Comparison of ENCODE assay signal across 20 cellular contexts in genomic region chr11:68177877-68178276, GRCh38. TPM values are rescaled to one million over a fixed set of nuclear protein-coding genes. Genes with fewer than 3 reads are reported as not detected.
DNase-seq lines count a peak whose midpoint lies in the region; ATAC-seq, FAIRE-seq and TF ChIP-seq lines count a peak whose summit lies in the region.
"Had no signal": no experiment of that assay in that cellular context is flagged by ENCODE, and none has a peak within 500 bp of the region (broad histone marks: within the 10 kb centered on the region; RNA-seq: fewer than 3 reads in every experiment).

No MANE protein-coding gene starts in this region.

- CTCF ChIA-PET in CD4-positive, alpha-beta memory T cell (lab: Charles Lee; ENCODE audit: partially characterized antibody): interaction anchor here (1.1 to 1.6 kb wide), 2 partner anchors 10 to 14 kb away, joined by 3 to 5 read pairs; no protein-coding TSS in a partner anchor
- CTCF ChIA-PET in K562 (lab: Yijun Ruan, JAX; ENCODE audit: low intra/inter-chr PET ratio): no interaction called here

- BruUV-seq in K562 (replicated peaks; lab: Mats Ljungman, UMichigan): no TSS peak

- no peaks in the 10 kb centered on the region for H3K27me3 Mint-ChIP-seq in CD4-positive, alpha-beta memory T cell

- no peaks in the 10 kb centered on the region for H3K9me3 Mint-ChIP-seq in CD4-positive, alpha-beta memory T cell
- H3K9me3 Mint-ChIP-seq in stimulated activated effector memory CD8-positive, alpha-beta T cell treated with anti-CD3 and anti-CD28 coated beads, Interleukin-12 subunit alpha, Interleukin-12 subunit beta, amount 100 ng/mL, for 72 hours: no peaks in the 10 kb centered on the region
- H3K9me3 Mint-ChIP-seq: CD8-positive, alpha-beta T cell; HFFc6 had no signal

- TF ChIP-seq RAD21 in K562 (CRISPR knock-in tag; conservative IDR thresholded peaks at IDR 0.05 in 1 of 2, IDR thresholded peaks at IDR 0.05 in 1 of 2): no peak

- FAIRE-seq in GM12892 (lab: Jason Lieb, UNC): peak; percentile 54
- no peak for FAIRE-seq in K562 (lab: Jason Lieb, UNC)
- FAIRE-seq: G401.6, GM12878, GM18507, H54 had no signal

- H3K4me2 ChIP-seq in K562 (ENCODE audit: insufficient read depth, low read length): no peak overlapping the region

- TF ChIP-seq EP300 in K562 (IDR thresholded peaks at IDR 0.05; ENCODE audit: low read length): no peak

- no peak overlapping the region for H3K4me3 ChIP-seq in CD4-positive, alpha-beta memory T cell (ENCODE audit: low read length in 2 of 2)
- no peak overlapping the region for H3K4me3 ChIP-seq in K562
- H3K4me3 ChIP-seq: GM12878, HAP-1 had no signal

- DNase-seq in CD4-positive, alpha-beta memory T cell: no peak
- DNase-seq in GM12892 (ENCODE audit: insufficient read length) (no peak), K562 (ENCODE audit: extremely low read depth in 1 of 4, low spot score in 3 of 4) (no peak), foreskin melanocyte (no peak), NCI-H128 (lab: John Stamatoyannopoulos, UW; ENCODE audit: unreplicated experiment) (no peak)
- no peak for DNase-seq in stimulated activated effector memory CD8-positive, alpha-beta T cell treated with anti-CD3 and anti-CD28 coated beads, Interleukin-12 subunit alpha, Interleukin-12 subunit beta, amount 100 ng/mL, for 72 hours (ENCODE audit: low spot score in 2 of 2)
- DNase-seq: C1 segment of cervical spinal cord; Caco-2; CD8-positive, alpha-beta T cell; DMS153; DND-41; GOT3; HFFc6 had no signal

- no peaks in the 10 kb centered on the region for H3K4me1 Mint-ChIP-seq in CD4-positive, alpha-beta memory T cell
- no peaks in the 10 kb centered on the region for H3K4me1 Mint-ChIP-seq in stimulated activated effector memory CD8-positive, alpha-beta T cell treated with anti-CD3 and anti-CD28 coated beads, Interleukin-12 subunit alpha, Interleukin-12 subunit beta, amount 100 ng/mL, for 72 hours

- peaks cover 15 to 66% of the 10 kb centered on the region in 2 donors for H3K36me3 Mint-ChIP-seq in CD4-positive, alpha-beta memory T cell
- H3K36me3 Mint-ChIP-seq in stimulated activated effector memory CD8-positive, alpha-beta T cell treated with anti-CD3 and anti-CD28 coated beads, Interleukin-12 subunit alpha, Interleukin-12 subunit beta, amount 100 ng/mL, for 72 hours: peaks cover 73% of the 10 kb centered on the region

- WGBS in K562 (ENCODE audit: insufficient coverage, low coverage, missing lambda C conversion rate): 11% methylated on average over 5 of the region's 5 CpGs

- no peaks in the 10 kb centered on the region for H3K4me1 ChIP-seq in CD4-positive, alpha-beta memory T cell (ENCODE audit: insufficient read depth, low read length)
- no peaks in the 10 kb centered on the region for H3K4me1 ChIP-seq in K562 (replicated peaks in 1 of 2; ENCODE audit: control insufficient read depth in 2 of 2, insufficient read depth in 2 of 2, low read length in 2 of 2)
- H3K4me1 ChIP-seq: HAP-1 had no signal

- no peak overlapping the region for H3K4me3 Mint-ChIP-seq in CD4-positive, alpha-beta memory T cell
- H3K4me3 Mint-ChIP-seq in stimulated activated effector memory CD8-positive, alpha-beta T cell treated with anti-CD3 and anti-CD28 coated beads, Interleukin-12 subunit alpha, Interleukin-12 subunit beta, amount 100 ng/mL, for 72 hours: no peak overlapping the region
- H3K4me3 Mint-ChIP-seq: CD8-positive, alpha-beta T cell; HFFc6 had no signal

- intact Hi-C loops in CD4-positive, alpha-beta memory T cell (cut with micrococcal nuclease): no loop called here
- intact Hi-C loops in K562 (cut with micrococcal nuclease): no loop called here

- no peaks in the 10 kb centered on the region for H4K20me1 ChIP-seq in K562 (replicated peaks; ENCODE audit: control insufficient read depth, insufficient read depth, low read length)

- peak overlapping the region in 4 of 7 donors; percentile 8 to 46 (median 13) for H3K27ac Mint-ChIP-seq in CD4-positive, alpha-beta memory T cell
- peak overlapping the region; percentile 56 for H3K27ac Mint-ChIP-seq in stimulated activated effector memory CD8-positive, alpha-beta T cell treated with anti-CD3 and anti-CD28 coated beads, Interleukin-12 subunit alpha, Interleukin-12 subunit beta, amount 100 ng/mL, for 72 hours
- H3K27ac Mint-ChIP-seq: HFFc6 had no signal

- POLR2A ChIA-PET in CD4-positive, alpha-beta memory T cell (lab: Charles Lee; ENCODE audit: partially characterized antibody): no interaction called here
- POLR2A ChIA-PET in K562 (lab: Yijun Ruan, JAX): interaction anchor here (0.7 to 2.1 kb wide), 3 partner anchors 9 to 350 kb away, joined by 3 to 6 read pairs (median 3); no protein-coding TSS in a partner anchor

- no peaks in the 10 kb centered on the region for H3K9me1 ChIP-seq in K562 (ENCODE audit: control insufficient read depth, insufficient read depth, low read length)

- no peak for ATAC-seq in K562
- ATAC-seq in stimulated activated effector memory CD8-positive, alpha-beta T cell treated with anti-CD3 and anti-CD28 coated beads, Interleukin-12 subunit alpha, Interleukin-12 subunit beta, amount 100 ng/mL, for 72 hours: no peak
- no peak for ATAC-seq in HG02852 (IDR thresholded peaks at IDR 0.05; ENCODE audit: unreplicated experiment)
- no peak for ATAC-seq in HG02973 (IDR thresholded peaks at IDR 0.05; ENCODE audit: unreplicated experiment)
- ATAC-seq: CD8-positive, alpha-beta T cell; GM12878 had no signal

- no peaks in the 10 kb centered on the region for H3K79me2 ChIP-seq in K562 (ENCODE audit: control insufficient read depth, insufficient read depth, low read length)

- H3K36me3 ChIP-seq in CD4-positive, alpha-beta memory T cell (ENCODE audit: insufficient read depth, low read length): peaks cover 29% of the 10 kb centered on the region
- H3K36me3 ChIP-seq in K562 (ENCODE audit: control insufficient read depth, insufficient read depth, low read length): peaks cover 42% of the 10 kb centered on the region

- TF ChIP-seq POLR2A in GM12892 (IDR thresholded peaks at IDR 0.05; ENCODE audit: low read depth, low read length): no peak
- no peak for TF ChIP-seq POLR2A in K562 (conservative IDR thresholded peaks at IDR 0.05)

- H3K9me3 ChIP-seq in CD4-positive, alpha-beta memory T cell (ENCODE audit: control insufficient read depth in 1 of 2, low read length in 2 of 2): no peaks in the 10 kb centered on the region
- H3K9me3 ChIP-seq in K562 (replicated peaks; ENCODE audit: control insufficient read depth, insufficient read depth, low read depth, low read length): no peaks in the 10 kb centered on the region
- H3K9me3 ChIP-seq: Caco-2, HAP-1 had no signal

- H3K27ac ChIP-seq in CD4-positive, alpha-beta memory T cell (ENCODE audit: low read depth, low read length): no peak overlapping the region
- H3K27ac ChIP-seq in K562 (ENCODE audit: extremely low read depth, low read depth, low read length): no peak overlapping the region

- H3K9ac ChIP-seq in K562 (ENCODE audit: insufficient read depth in 1 of 2, low read depth in 2 of 2, low read length in 2 of 2): no peak overlapping the region

- H2AFZ ChIP-seq in K562 (ENCODE audit: low read depth, low read length): no peak overlapping the region

- in situ Hi-C loops in K562 (cut with MboI): no loop called here

- no peak for TF ChIP-seq CTCF in K562 (IDR thresholded peaks at IDR 0.05 in 2 of 3, conservative IDR thresholded peaks at IDR 0.05 in 1 of 3; ENCODE audit: insufficient read depth in 2 of 3, low read depth in 1 of 3, low read length in 3 of 3)

- H3K27me3 ChIP-seq in CD4-positive, alpha-beta memory T cell (ENCODE audit: insufficient read depth, low read length): no peaks in the 10 kb centered on the region
- H3K27me3 ChIP-seq in K562 (ENCODE audit: control insufficient read depth in 2 of 2, insufficient read depth in 2 of 2, low read length in 2 of 2): no peaks in the 10 kb centered on the region

RNA-seq across cellular contexts. Expression of gene KMT5B, which starts 35.2 kb away (rescaled TPM):
- 10 to 100 TPM; 60.5 to 61.7 TPM for total RNA-seq in CD4-positive, alpha-beta memory T cell
- polyA plus RNA-seq in CD4-positive, alpha-beta memory T cell: 10 to 100 TPM; 27.9 to 45.6 TPM
- 19.3 TPM for polyA plus RNA-seq in GM12892 (2012; ENCODE audit: missing spikeins)
- 25.4 and 66.1 TPM in 2 replicates for total RNA-seq in K562 (2011; cell fraction: chromatin; rRNA removed; ENCODE audit: low replicate concordance)
- total RNA-seq in K562 (2011; cell fraction: nucleolus; rRNA removed): 10.5 and 14.7 TPM in 2 replicates
- 19.0 and 28.4 TPM in 2 replicates for total RNA-seq in K562 (2011; cell fraction: nucleoplasm; rRNA removed)
- total RNA-seq in K562 (2014; rRNA removed) (15.5 and 20.8 TPM in 2 replicates), K562 (2014; rRNA removed; fragmentation: Illumina TruSeq; extraction: Trizol) (24.6 and 29.4 TPM in 2 replicates), K562 (2015; rRNA removed; fragmentation: Illumina TruSeq; extraction: Trizol) (21.3 and 22.0 TPM in 2 replicates), K562 (2021) (22.7 and 24.7 TPM in 2 replicates)
- polyA plus RNA-seq in K562 (2011; rRNA removed) (18.9 and 20.9 TPM in 2 replicates), K562 (2014; fragmentation: Illumina TruSeq; extraction: Trizol) (27.3 and 29.2 TPM in 2 replicates), K562 (2014; fragmentation: Nextera tagmentation; extraction: Ambion mirVana) (1 to 10 TPM; 7.3 to 7.4 TPM), K562 (2014; rRNA removed) (16.3 and 20.4 TPM in 2 replicates)
- 4.5 and 9.3 TPM in 2 replicates for polyA plus RNA-seq in K562 (2011; cell fraction: cytosol; rRNA removed)
- polyA plus RNA-seq in K562 (2011; cell fraction: nucleus; rRNA removed): 13.0 and 16.5 TPM in 2 replicates
- 18.2 and 21.9 TPM in 2 replicates for polyA plus RNA-seq in K562 (2012)
- 31.7 and 36.9 TPM in 2 replicates for polyA minus RNA-seq in K562 (2011; rRNA and poly(A)+ RNA removed)
- 9.8 and 10.7 TPM in 2 replicates for polyA minus RNA-seq in K562 (2011; cell fraction: cytosol; rRNA and poly(A)+ RNA removed)
- 10.1 and 14.9 TPM in 2 replicates for polyA minus RNA-seq in K562 (2011; cell fraction: nucleus; rRNA and poly(A)+ RNA removed)

RNA-seq across cellular contexts. Expression of gene CHKA, which starts 56.7 kb away (rescaled TPM):
- total RNA-seq in CD4-positive, alpha-beta memory T cell: 1 to 10 TPM; 2.5 to 2.7 TPM
- 1 to 10 TPM; 1.5 to 2.6 TPM for polyA plus RNA-seq in CD4-positive, alpha-beta memory T cell
- 28.9 TPM for polyA plus RNA-seq in GM12892 (2012; ENCODE audit: missing spikeins)
- total RNA-seq in K562 (2011; cell fraction: chromatin; rRNA removed; ENCODE audit: low replicate concordance): 73.9 and 131 TPM in 2 replicates
- 41.7 and 54.3 TPM in 2 replicates for total RNA-seq in K562 (2011; cell fraction: nucleolus; rRNA removed)
- 82.8 and 110 TPM in 2 replicates for total RNA-seq in K562 (2011; cell fraction: nucleoplasm; rRNA removed)
- total RNA-seq in K562 (2014; rRNA removed): 30.2 and 41.1 TPM in 2 replicates
- total RNA-seq in K562 (2014; rRNA removed; fragmentation: Illumina TruSeq; extraction: Trizol): 26.5 and 34.3 TPM in 2 replicates
- 34.2 and 37.0 TPM in 2 replicates for total RNA-seq in K562 (2015; rRNA removed; fragmentation: Illumina TruSeq; extraction: Trizol)
- 36.5 and 41.4 TPM in 2 replicates for total RNA-seq in K562 (2021)
- polyA plus RNA-seq in K562 (2011; rRNA removed): 21.1 and 24.3 TPM in 2 replicates
- 14.9 and 18.8 TPM in 2 replicates for polyA plus RNA-seq in K562 (2011; cell fraction: cytosol; rRNA removed)
- polyA plus RNA-seq in K562 (2011; cell fraction: nucleus; rRNA removed): 46.9 and 59.6 TPM in 2 replicates
- polyA plus RNA-seq in K562 (2012): 24.3 and 24.8 TPM in 2 replicates
- polyA plus RNA-seq in K562 (2014; fragmentation: Illumina TruSeq; extraction: Trizol): 22.6 and 30.2 TPM in 2 replicates
- 1 to 10 TPM; 3.6 to 6.7 TPM for polyA plus RNA-seq in K562 (2014; fragmentation: Nextera tagmentation; extraction: Ambion mirVana)
- polyA plus RNA-seq in K562 (2014; rRNA removed): 34.7 and 34.8 TPM in 2 replicates
- 30.6 and 34.6 TPM in 2 replicates for polyA minus RNA-seq in K562 (2011; rRNA and poly(A)+ RNA removed)
- 12.8 and 13.7 TPM in 2 replicates for polyA minus RNA-seq in K562 (2011; cell fraction: cytosol; rRNA and poly(A)+ RNA removed)
- 15.5 and 26.4 TPM in 2 replicates for polyA minus RNA-seq in K562 (2011; cell fraction: nucleus; rRNA and poly(A)+ RNA removed)

Comparison
In these comparisons a context has a peak if more than half of its experiments do, and no peak if none do; other contexts are left out.
1. RNA of gene CHKA, which starts 56.7 kb away (total RNA-seq): 26.5 to 131 TPM in K562; 2.5 to 2.7 TPM in CD4-positive, alpha-beta memory T cell; every median in the first group is over 4 times any median in the second.